In the genomic region with DNA sequence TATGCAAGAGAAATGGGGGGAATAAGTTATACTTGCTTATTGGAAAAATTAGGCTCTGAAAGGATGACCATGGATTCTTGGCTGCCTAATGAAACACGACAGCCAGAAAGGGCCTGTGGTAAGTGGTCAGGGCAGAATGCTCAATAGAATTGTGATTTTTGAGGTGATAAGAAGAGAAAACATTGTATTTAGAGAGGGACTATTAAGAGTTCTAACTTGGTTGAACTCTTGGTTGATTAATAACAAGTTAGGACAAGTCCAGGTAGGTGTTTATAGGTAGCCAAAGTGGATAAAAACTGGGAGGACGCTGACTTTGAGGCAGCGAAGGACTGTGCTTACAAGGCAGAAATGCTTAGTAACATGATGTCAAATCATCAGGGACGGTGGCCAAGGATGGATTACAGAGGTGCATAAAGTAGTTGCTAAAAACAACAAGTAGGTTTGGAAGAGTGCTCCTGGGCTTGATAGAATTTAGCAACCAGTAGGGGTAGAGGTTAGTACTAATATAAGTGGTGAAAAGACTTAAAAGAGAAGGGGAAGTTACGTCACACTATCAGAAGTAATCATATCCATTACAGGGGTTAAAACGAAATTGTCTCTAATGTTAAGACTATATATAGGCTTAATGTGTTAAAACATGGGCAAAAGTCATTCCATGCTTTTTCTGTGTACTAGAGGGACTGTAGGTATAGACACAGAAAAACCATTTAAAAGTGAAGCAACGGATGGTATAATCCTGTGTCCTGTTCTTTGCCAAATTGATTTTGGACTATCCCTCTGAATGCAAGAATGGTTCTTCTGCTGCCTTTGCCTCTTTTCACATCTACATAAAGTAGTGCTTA, we compare ENCODE assay signal across 22 cellular contexts.
"Had no signal": no experiment of that assay in that cellular context is flagged by ENCODE, and none has a peak within 500 bp of the region (broad histone marks: within the 10 kb centered on the region; RNA-seq: fewer than 3 reads in every experiment).

No MANE protein-coding gene starts in this region.

- H3K27ac Mint-ChIP-seq: activated B cell treated with CpG ODN at 0.5 μM for 24 hours; activated CD4-positive, alpha-beta memory T cell treated with anti-CD3 and anti-CD28 coated beads, Interleukin-2, amount 10 ng/mL, durations not matched to agents 7 days and 5 days; activated naive CD8-positive, alpha-beta T cell treated with anti-CD3 and anti-CD28 coated beads for 36 hours; activated T-helper 17 cell treated with anti-CD3 and anti-CD28 coated beads, Interleukin-2, amount 50 U/mL, for 72 hours; naive B cell; progenitor cell of endocrine pancreas had no signal

- H3K36me3 Mint-ChIP-seq: activated naive CD8-positive, alpha-beta T cell treated with anti-CD3 and anti-CD28 coated beads for 36 hours; naive B cell had no signal

- H3K9me3 Mint-ChIP-seq: activated B cell treated with CpG ODN at 0.5 μM for 24 hours; activated CD4-positive, alpha-beta memory T cell treated with anti-CD3 and anti-CD28 coated beads, Interleukin-2, amount 10 ng/mL, durations not matched to agents 7 days and 5 days; activated naive CD8-positive, alpha-beta T cell treated with anti-CD3 and anti-CD28 coated beads for 36 hours; activated T-helper 17 cell treated with anti-CD3 and anti-CD28 coated beads, Interleukin-2, amount 50 U/mL, for 72 hours; neural crest cell had no signal

- H3K27me3 ChIP-seq: body of pancreas, heart right ventricle, tibial nerve had no signal

- H3K4me3 ChIP-seq: body of pancreas, coronary artery, heart right ventricle, mucosa of descending colon, skin epidermis, tibial nerve had no signal

- ATAC-seq: activated T-helper 17 cell treated with anti-CD3 and anti-CD28 coated beads, Interleukin-2, amount 50 U/mL, for 72 hours; body of pancreas; esophagus mucosa; mucosa of descending colon; stimulated activated naive CD8-positive, alpha-beta T cell treated with anti-CD3 and anti-CD28 coated beads, Interleukin-15, Interleukin-2, amounts not matched to agents 100 U/mL and 50 U/mL, for 24 hours had no signal

- H3K9me3 ChIP-seq: body of pancreas, heart right ventricle, mucosa of descending colon, tibial nerve had no signal

- H3K4me3 Mint-ChIP-seq: activated B cell treated with CpG ODN at 0.5 μM for 24 hours; activated CD4-positive, alpha-beta memory T cell treated with anti-CD3 and anti-CD28 coated beads, Interleukin-2, amount 10 ng/mL, durations not matched to agents 7 days and 5 days; activated naive CD8-positive, alpha-beta T cell treated with anti-CD3 and anti-CD28 coated beads for 36 hours; activated T-helper 17 cell treated with anti-CD3 and anti-CD28 coated beads, Interleukin-2, amount 50 U/mL, for 72 hours; naive B cell; neural crest cell had no signal

- H3K4me1 Mint-ChIP-seq: activated B cell treated with CpG ODN at 0.5 μM for 24 hours; activated CD4-positive, alpha-beta memory T cell treated with anti-CD3 and anti-CD28 coated beads, Interleukin-2, amount 10 ng/mL, durations not matched to agents 7 days and 5 days; activated naive CD8-positive, alpha-beta T cell treated with anti-CD3 and anti-CD28 coated beads for 36 hours; activated T-helper 17 cell treated with anti-CD3 and anti-CD28 coated beads, Interleukin-2, amount 50 U/mL, for 72 hours; naive B cell; neural crest cell had no signal

- H3K4me1 ChIP-seq: tibial nerve had no signal

- H3K27ac ChIP-seq: coronary artery, heart right ventricle, skin epidermis, tibial nerve had no signal

- H3K36me3 ChIP-seq: heart right ventricle, tibial nerve had no signal

- DNase-seq: activated B cell treated with CpG ODN at 0.5 μM for 24 hours; activated CD4-positive, alpha-beta memory T cell treated with anti-CD3 and anti-CD28 coated beads, Interleukin-2, amount 10 ng/mL, durations not matched to agents 7 days and 5 days; activated CD4-positive, alpha-beta T cell treated with anti-CD3 and anti-CD28 coated beads for 4 hours; activated naive CD4-positive, alpha-beta T cell; activated naive CD8-positive, alpha-beta T cell treated with anti-CD3 and anti-CD28 coated beads for 36 hours; activated T-cell treated with anti-CD3 and anti-CD28 coated beads, Interleukin-2, amount 50 U/mL, for 1 hour; amygdala; body of pancreas; heart right ventricle; mucosa of descending colon; naive B cell; right cardiac atrium; stimulated activated naive CD8-positive, alpha-beta T cell treated with anti-CD3 and anti-CD28 coated beads, Interleukin-15, Interleukin-2, amounts not matched to agents 100 U/mL and 50 U/mL, for 24 hours; substantia nigra; T-helper 9 cell had no signal

- H3K27me3 Mint-ChIP-seq: activated B cell treated with CpG ODN at 0.5 μM for 24 hours; activated CD4-positive, alpha-beta memory T cell treated with anti-CD3 and anti-CD28 coated beads, Interleukin-2, amount 10 ng/mL, durations not matched to agents 7 days and 5 days; activated T-helper 17 cell treated with anti-CD3 and anti-CD28 coated beads, Interleukin-2, amount 50 U/mL, for 72 hours; progenitor cell of endocrine pancreas had no signal
